In genomic region chr5:178153530-178154340, GRCh38 we compare ENCODE assay signal across 8 cellular contexts. TPM values are rescaled to one million over a fixed set of nuclear protein-coding genes. Genes with fewer than 3 reads are reported as not detected.
A peak's percentile ranks its signal among the peaks of the same experiment; 100 is the strongest.
DNase-seq lines count a peak whose midpoint lies in the region; ATAC-seq and TF ChIP-seq lines count a peak whose summit lies in the region.

NHP2 (minus strand) TSS chr5:178153885; CDS start chr5:178153817, 68 bp downstream.

- DNase-seq in GM04504 (ENCODE audit: low read depth) (peak; percentile 97), NCI-H1048 (lab: John Stamatoyannopoulos, UW) (peak; percentile 94), SK-N-SH (peak; percentile 99), globus pallidus (ENCODE audit: low spot score) (peak; percentile 99), nucleus accumbens (lab: John Stamatoyannopoulos, UW) (peak; percentile 83 to 99 (median 98)), suprapubic skin (ENCODE audit: low spot score in 2 of 2) (peak; percentile 99)
- peak; percentile 98 for DNase-seq in activated naive CD4-positive, alpha-beta T cell treated with anti-CD3 and anti-CD28 coated beads, Interleukin-2, amount 50 U/mL, for 16 hours

- peak; percentile 98 for ATAC-seq in HG02571 (IDR thresholded peaks at IDR 0.05; ENCODE audit: unreplicated experiment)

- H3F3A ChIP-seq in SK-N-SH (replicated peaks; ENCODE audit: insufficient read depth) = peaks cover 7% of the 10 kb centered on the region

- TF ChIP-seq CTCF in SK-N-SH (IDR thresholded peaks at IDR 0.05) (no peak), suprapubic skin (IDR thresholded peaks at IDR 0.05) (no peak)

- CTCF ChIA-PET in SK-N-SH (lab: Yijun Ruan, JAX) = interaction anchor here (0.8 to 18.9 kb wide), 6 partner anchors 9 to 436 kb away, joined by 3 to 319 read pairs (median 4); partner anchors contain the start of gene COL23A1

- H3K27ac ChIP-seq in SK-N-SH (ENCODE audit: low read depth in 2 of 2, low read length in 1 of 2) (peak within 1 kb of the TSS; percentile 36 to 64; a peak in 3 of 4 replicates), suprapubic skin (peak within 1 kb of the TSS; percentile 59)

- H3K4me1 ChIP-seq in SK-N-SH (ENCODE audit: control insufficient read depth in 1 of 2, insufficient read depth in 2 of 2, low read depth in 1 of 2, low read length in 1 of 2) = peaks cover 0 to 22% of the 10 kb centered on the region in 2 experiments; a peak in 3 of 4 replicates
- peaks cover 28% of the 10 kb centered on the region for H3K4me1 ChIP-seq in suprapubic skin

- H3K9me3 ChIP-seq in SK-N-SH (no peaks in the 10 kb centered on the region), suprapubic skin (no peaks in the 10 kb centered on the region)

- no peaks in the 10 kb centered on the region for H4K20me1 ChIP-seq in SK-N-SH (ENCODE audit: insufficient read depth)

- POLR2A ChIA-PET in SK-N-SH (lab: Yijun Ruan, JAX) = interaction anchor here (1.0 to 1.9 kb wide), 6 partner anchors 9 to 78 kb away, joined by 3 to 12 read pairs (median 3); partner anchors contain the start of genes HNRNPAB and PHYKPL

- H3K4me3 ChIP-seq in SK-N-SH (ENCODE audit: low read depth in 2 of 2, low read length in 1 of 2) (peak within 1 kb of the TSS; percentile 81 to 90), suprapubic skin (peak within 1 kb of the TSS; percentile 80)

- peak within 1 kb of the TSS; percentile 82 for H3K9ac ChIP-seq in SK-N-SH

- WGBS in SK-N-SH (ENCODE audit: low lambda C conversion rate) = 2% methylated on average over 23 of the region's 68 CpGs
- 3% methylated on average over 68 of the region's 68 CpGs for WGBS in suprapubic skin

- TF ChIP-seq RAD21 in SK-N-SH (IDR thresholded peaks at IDR 0.05; ENCODE audit: low read length) = no peak

- TF ChIP-seq EP300 in SK-N-SH (IDR thresholded peaks at IDR 0.05; ENCODE audit: borderline replicate concordance in 1 of 2, low read depth in 1 of 2, low read length in 1 of 2) (no peak), suprapubic skin (IDR thresholded peaks at IDR 0.05) (peak; percentile 49)

- H3K4me2 ChIP-seq in SK-N-SH = peak within 1 kb of the TSS; percentile 97

- H3K27me3 ChIP-seq in SK-N-SH (ENCODE audit: insufficient read depth) (no peaks in the 10 kb centered on the region), suprapubic skin (no peaks in the 10 kb centered on the region)

- H3K9me2 ChIP-seq in SK-N-SH = no peaks in the 10 kb centered on the region

- peaks cover 21% of the 10 kb centered on the region for H3K79me2 ChIP-seq in SK-N-SH (ENCODE audit: insufficient read depth)

- peak within 1 kb of the TSS; percentile 89 for H2AFZ ChIP-seq in SK-N-SH (ENCODE audit: low read depth)

- H3K36me3 ChIP-seq in SK-N-SH (replicated peaks in 1 of 2; ENCODE audit: control insufficient read depth in 1 of 2, insufficient read depth in 2 of 2, low read length in 1 of 2) = peaks cover 14 to 31% of the 10 kb centered on the region in 2 experiments
- peaks cover 30% of the 10 kb centered on the region for H3K36me3 ChIP-seq in suprapubic skin

- no peak for TF ChIP-seq POLR2A in suprapubic skin (IDR thresholded peaks at IDR 0.05)

TF ChIP-seq in SK-N-SH, 30 proteins besides CTCF, POLR2A, EP300 and RAD21 (continues in another document):
- TF ChIP-seq REST (IDR thresholded peaks at IDR 0.05; ENCODE audit: low read depth, low read length) (0 out of 2 replicates have a peak, but pooled peaks have one; percentile 24), MEF2A (IDR thresholded peaks at IDR 0.05; ENCODE audit: borderline replicate concordance, low read depth) (no peak), POLR2AphosphoS5 (IDR thresholded peaks at IDR 0.05; ENCODE audit: low read depth, low read length) (peak; percentile 1), EZH2phosphoT487 (IDR thresholded peaks at IDR 0.05; ENCODE audit: borderline replicate concordance, low read depth) (no peak), RXRA (IDR thresholded peaks at IDR 0.05; ENCODE audit: borderline replicate concordance, low read depth) (no peak), ZBTB33 (IDR thresholded peaks at IDR 0.05; ENCODE audit: borderline replicate concordance, low read depth) (peak; percentile 89), FOSL2 (IDR thresholded peaks at IDR 0.05; ENCODE audit: borderline replicate concordance, low read depth) (no peak), TCF12 (IDR thresholded peaks at IDR 0.05) (peak; percentile 18; the same call in 1 of the 2 replicates), RCOR1 (IDR thresholded peaks at IDR 0.05; ENCODE audit: low read length) (no peak), NRF1 (IDR thresholded peaks at IDR 0.05; ENCODE audit: low read depth, low read length) (peak; percentile 56), GATA2 (CRISPR knock-in tag; IDR thresholded peaks at IDR 0.05) (no peak), NFIC (IDR thresholded peaks at IDR 0.05; ENCODE audit: borderline replicate concordance) (no peak), CHD2 (IDR thresholded peaks at IDR 0.05; ENCODE audit: low read length, partially characterized antibody) (peak; percentile 93), SIN3A (IDR thresholded peaks at IDR 0.05; ENCODE audit: borderline replicate concordance, low read depth, low read length) (peak; percentile 94), PBX3 (IDR thresholded peaks at IDR 0.05) (peak; percentile 43; the same call in 1 of the 2 replicates), SMC3 (IDR thresholded peaks at IDR 0.05; ENCODE audit: low read depth, low read length) (no peak), FOXM1 (IDR thresholded peaks at IDR 0.05; ENCODE audit: low read depth) (no peak), MXI1 (IDR thresholded peaks at IDR 0.05; ENCODE audit: low read depth, low read length) (peak; percentile 98)
- TF ChIP-seq, protein P1, sequence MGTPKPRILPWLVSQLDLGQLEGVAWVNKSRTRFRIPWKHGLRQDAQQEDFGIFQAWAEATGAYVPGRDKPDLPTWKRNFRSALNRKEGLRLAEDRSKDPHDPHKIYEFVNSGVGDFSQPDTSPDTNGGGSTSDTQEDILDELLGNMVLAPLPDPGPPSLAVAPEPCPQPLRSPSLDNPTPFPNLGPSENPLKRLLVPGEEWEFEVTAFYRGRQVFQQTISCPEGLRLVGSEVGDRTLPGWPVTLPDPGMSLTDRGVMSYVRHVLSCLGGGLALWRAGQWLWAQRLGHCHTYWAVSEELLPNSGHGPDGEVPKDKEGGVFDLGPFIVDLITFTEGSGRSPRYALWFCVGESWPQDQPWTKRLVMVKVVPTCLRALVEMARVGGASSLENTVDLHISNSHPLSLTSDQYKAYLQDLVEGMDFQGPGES (IDR thresholded peaks at IDR 0.05; ENCODE audit: low read depth, low read length) = no peak
- TF ChIP-seq, protein P2, sequence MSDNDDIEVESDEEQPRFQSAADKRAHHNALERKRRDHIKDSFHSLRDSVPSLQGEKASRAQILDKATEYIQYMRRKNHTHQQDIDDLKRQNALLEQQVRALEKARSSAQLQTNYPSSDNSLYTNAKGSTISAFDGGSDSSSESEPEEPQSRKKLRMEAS (IDR thresholded peaks at IDR 0.05; ENCODE audit: low read depth) = peak; percentile 98

RNA-seq across cellular contexts. Expression of gene NHP2, which starts in this region (rescaled TPM):
- polyA plus RNA-seq in SK-N-SH (2012; rRNA removed) = 313 and 455 TPM in 2 replicates
- polyA plus RNA-seq in SK-N-SH (2012; cell fraction: cytosol; rRNA removed) = 325 and 409 TPM in 2 replicates
- 134 and 156 TPM in 2 replicates for polyA plus RNA-seq in SK-N-SH (2012; cell fraction: nucleus; rRNA removed)
- total RNA-seq in suprapubic skin = 100 to 1,000 TPM in 3 of 4 donors, 10 to 100 TPM in 1; 75.8 to 278 (median 210) TPM

Comparison
In these comparisons a context has a peak if more than half of its experiments do, and no peak if none do; other contexts are left out.
1. Peak in every context shown above with its lines: DNase-seq, ATAC-seq, H3K4me3 ChIP-seq and H3K27ac ChIP-seq.